15 cellular contexts compared by ENCODE assay signal in genomic region chr21:17391811-17392340, GRCh38.
"Had no signal": no experiment of that assay in that cellular context is flagged by ENCODE, and none has a peak within 500 bp of the region (broad histone marks: within the 10 kb centered on the region; RNA-seq: fewer than 3 reads in every experiment).

No MANE protein-coding gene starts in this region.

- H3K27ac ChIP-seq: neutrophil, WERI-Rb-1 had no signal

- H3K36me3 ChIP-seq: neutrophil, WERI-Rb-1 had no signal

- ATAC-seq: left cardiac atrium had no signal

- H3K4me3 ChIP-seq: lung had no signal

- DNase-seq: activated CD4-positive, alpha-beta T cell treated with anti-CD3 and anti-CD28 coated beads for 48 hours; activated naive CD4-positive, alpha-beta T cell treated with Interleukin-2 at 50 U/mL for 16 hours; cortex of kidney; effector CD8-positive, alpha-beta T cell; immature natural killer cell; left cardiac atrium; midbrain; naive B cell; retina; stimulated activated CD4-positive, alpha-beta T cell treated with anti-CD3 and anti-CD28 coated beads, Interleukin-15, amount 100 ng/mL, for 24 hours; stimulated activated CD4-positive, alpha-beta T cell treated with anti-CD3 and anti-CD28 coated beads, Interleukin-4, amount 100 ng/mL, for 24 hours; T1000; WERI-Rb-1 had no signal

- H3K27me3 ChIP-seq: neutrophil had no signal

- H3K9me3 ChIP-seq: neutrophil had no signal
